ENCODE assay signal across 8 cellular contexts in genomic region chr2:47173986-47174730, GRCh38. TPM values are rescaled to one million over a fixed set of nuclear protein-coding genes. Genes with fewer than 3 reads are reported as not detected.
DNase-seq lines count a peak whose midpoint lies in the region; FAIRE-seq and TF ChIP-seq lines count a peak whose summit lies in the region.

No MANE protein-coding gene starts in this region.

- H3K4me3 ChIP-seq in A673 (ENCODE audit: low read depth, low read length, poor library complexity, severe bottlenecking) (peak overlapping the region; percentile 99), bronchial epithelial cell (ENCODE audit: low read depth, low read length) (peak overlapping the region; percentile 98), mucosa of stomach (ENCODE audit: low read length) (peak overlapping the region; percentile 63)

- intact Hi-C loops in A673 (cut with micrococcal nuclease; ENCODE audit: unreplicated experiment), result no loop called here

- no peaks in the 10 kb centered on the region for H3K27me3 ChIP-seq in A673 (replicated peaks; ENCODE audit: insufficient read depth, low read depth, low read length, poor library complexity)
- H3K27me3 ChIP-seq in bronchial epithelial cell (ENCODE audit: control insufficient read depth, insufficient read depth, low read length), result no peaks in the 10 kb centered on the region
- no peaks in the 10 kb centered on the region for H3K27me3 ChIP-seq in mucosa of stomach (ENCODE audit: control insufficient read depth, insufficient read depth, low read length)

- H3K27ac Mint-ChIP-seq in IgD-negative memory B cell, result peak overlapping the region; percentile 96 to 100 (median 99)

- POLR2A ChIA-PET in A673 (lab: Charles Lee; ENCODE audit: low non-redundant PET), result interaction anchor here (0.7 kb wide), 1 partner anchor 22 kb away, joined by 6 read pairs; no protein-coding TSS in a partner anchor

- FAIRE-seq in bronchial epithelial cell (lab: Jason Lieb, UNC), result no peak

- peaks cover 5% of the 10 kb centered on the region for H3K27me3 Mint-ChIP-seq in IgD-negative memory B cell

- TF ChIP-seq CTCF in A673 (conservative IDR thresholded peaks at IDR 0.05; ENCODE audit: low read depth, low read length), result no peak
- no peak for TF ChIP-seq CTCF in bronchial epithelial cell (IDR thresholded peaks at IDR 0.05; ENCODE audit: insufficient read depth, low read length, severe bottlenecking)

- CTCF ChIA-PET in A673 (lab: Charles Lee), result no interaction called here

- H3K9me3 ChIP-seq in A673 (ENCODE audit: low read depth, low read length, poor library complexity, severe bottlenecking) (no peaks in the 10 kb centered on the region), mucosa of stomach (ENCODE audit: control insufficient read depth, low read length) (no peaks in the 10 kb centered on the region)

- H3K36me3 Mint-ChIP-seq in IgD-negative memory B cell, result peaks cover 2% of the 10 kb centered on the region

- H3K9ac ChIP-seq in mucosa of stomach (ENCODE audit: low read length), result peak overlapping the region; percentile 97

- H3K4me1 ChIP-seq in A673 (ENCODE audit: insufficient read depth, low read length, poor library complexity, severe bottlenecking) (peaks cover 37% of the 10 kb centered on the region), mucosa of stomach (ENCODE audit: control insufficient read depth, insufficient read depth, low read length) (peaks cover 50% of the 10 kb centered on the region)

- no peak overlapping the region for H3K27ac ChIP-seq in A673 (ENCODE audit: low read depth, low read length, poor library complexity, severe bottlenecking)

- DNase-seq in A673 (ENCODE audit: low spot score) (no peak), bronchial epithelial cell (ENCODE audit: low read depth) (no peak), NCI-H146 (lab: John Stamatoyannopoulos, UW) (no peak), NCI-H345 (lab: John Stamatoyannopoulos, UW) (no peak), NCI-H187 treated with DMSO at 0.1 percent for 48 hours (lab: John Stamatoyannopoulos, UW) (no peak), ecto neural progenitor cell (ENCODE audit: low spot score) (no peak)

- H3K36me3 ChIP-seq in A673 (ENCODE audit: insufficient read depth, low read length, poor library complexity, severe bottlenecking) (peaks cover 39% of the 10 kb centered on the region), bronchial epithelial cell (ENCODE audit: control insufficient read depth, insufficient read depth, low read length) (peaks cover 5% of the 10 kb centered on the region), mucosa of stomach (ENCODE audit: control insufficient read depth, insufficient read depth, low read length) (no peaks in the 10 kb centered on the region)

- H3K4me3 Mint-ChIP-seq in IgD-negative memory B cell, result peak overlapping the region; percentile 93 to 99 (median 97)

- BruUV-seq in A673 (replicated peaks; lab: Mats Ljungman, UMichigan), result no TSS peak

- peaks cover 55 to 68% (median 58%) of the 10 kb centered on the region in 3 donors for H3K4me1 Mint-ChIP-seq in IgD-negative memory B cell

- H3K9me3 Mint-ChIP-seq in IgD-negative memory B cell, result peaks cover 0 to 2% (median 0%) of the 10 kb centered on the region in 3 donors

RNA-seq across cellular contexts. Expression of gene CALM2, which starts 2.2 kb away (rescaled TPM):
- total RNA-seq in A673 (2021), result 477 and 520 TPM in 2 replicates
- 939 TPM for polyA plus RNA-seq in IgD-negative memory B cell
- total RNA-seq in bronchial epithelial cell, result 542 and 567 TPM in 2 replicates

RNA-seq across cellular contexts. Expression of gene STPG4, which starts 19.1 kb away (rescaled TPM):
- total RNA-seq in A673 (2021) (0.37 and 0.75 TPM in 2 replicates), bronchial epithelial cell (under 0.01 and 0.51 TPM in 2 replicates)
- not detected for polyA plus RNA-seq in IgD-negative memory B cell
